ENCODE assay signal across 28 cellular contexts in genomic region chr2:6512584-6512983, GRCh38.
"Had no signal": no experiment of that assay in that cellular context is flagged by ENCODE, and none has a peak within 500 bp of the region (broad histone marks: within the 10 kb centered on the region; RNA-seq: fewer than 3 reads in every experiment).

No MANE protein-coding gene starts in this region.

- H3K4me3 Mint-ChIP-seq: dendritic cell treated with granulocyte-macrophage colony-stimulating factor and Interleukin-4, amounts not matched to agents 40 ng/mL and 50 ng/mL, for 4 days; effector memory CD8-positive, alpha-beta T cell; endodermal cell had no signal

- H3K4me3 ChIP-seq: colonic mucosa, coronary artery, dorsolateral prefrontal cortex, esophagus muscularis mucosa, esophagus squamous epithelium, gastrocnemius medialis, gastroesophageal sphincter, heart left ventricle, heart right ventricle had no signal

- H3K27me3 Mint-ChIP-seq: dendritic cell treated with granulocyte-macrophage colony-stimulating factor and Interleukin-4, amounts not matched to agents 40 ng/mL and 50 ng/mL, for 4 days; effector memory CD8-positive, alpha-beta T cell had no signal

- H3K9me3 Mint-ChIP-seq: dendritic cell treated with granulocyte-macrophage colony-stimulating factor and Interleukin-4, amounts not matched to agents 40 ng/mL and 50 ng/mL, for 4 days; endodermal cell had no signal

- H3K27ac ChIP-seq: colonic mucosa, coronary artery, dorsolateral prefrontal cortex, epithelial cell of prostate, esophagus muscularis mucosa, esophagus squamous epithelium, foreskin keratinocyte, gastrocnemius medialis, gastroesophageal sphincter, heart left ventricle, heart right ventricle had no signal

- H3K4me1 ChIP-seq: colonic mucosa, esophagus muscularis mucosa, esophagus squamous epithelium, foreskin keratinocyte, gastrocnemius medialis, gastroesophageal sphincter, heart left ventricle, heart right ventricle had no signal

- H3K27ac Mint-ChIP-seq: dendritic cell treated with granulocyte-macrophage colony-stimulating factor and Interleukin-4, amounts not matched to agents 40 ng/mL and 50 ng/mL, for 4 days; effector memory CD8-positive, alpha-beta T cell; endodermal cell had no signal

- FAIRE-seq: colon, endometrium, endothelial cell of umbilical vein had no signal

- ATAC-seq: effector memory CD8-positive, alpha-beta T cell; esophagus mucosa; foreskin keratinocyte; gastrocnemius medialis; gastroesophageal sphincter; heart left ventricle; heart right ventricle had no signal

- H3K36me3 ChIP-seq: colonic mucosa, esophagus muscularis mucosa, esophagus squamous epithelium, gastrocnemius medialis, gastroesophageal sphincter, heart left ventricle, heart right ventricle had no signal

- H3K4me1 Mint-ChIP-seq: endodermal cell had no signal

- H3K27me3 ChIP-seq: colonic mucosa, esophagus muscularis mucosa, esophagus squamous epithelium, foreskin keratinocyte, gastrocnemius medialis had no signal

- DNase-seq: colonic mucosa; cortex of kidney; dermis blood vessel endothelial cell; dorsolateral prefrontal cortex; effector CD4-positive, alpha-beta T cell; effector CD8-positive, alpha-beta T cell; effector memory CD4-positive, alpha-beta T cell; effector memory CD8-positive, alpha-beta T cell; endodermal cell; erythroblast; esophagus squamous epithelium; foreskin fibroblast; foreskin keratinocyte; foreskin melanocyte; gastrocnemius medialis; glutamatergic neuron; head of caudate nucleus; heart left ventricle; heart right ventricle had no signal

- H3K9me3 ChIP-seq: colonic mucosa, esophagus muscularis mucosa, esophagus squamous epithelium, gastrocnemius medialis, gastroesophageal sphincter, heart left ventricle, heart right ventricle had no signal
